1 cellular context compared by ENCODE assay signal in the genomic region with DNA sequence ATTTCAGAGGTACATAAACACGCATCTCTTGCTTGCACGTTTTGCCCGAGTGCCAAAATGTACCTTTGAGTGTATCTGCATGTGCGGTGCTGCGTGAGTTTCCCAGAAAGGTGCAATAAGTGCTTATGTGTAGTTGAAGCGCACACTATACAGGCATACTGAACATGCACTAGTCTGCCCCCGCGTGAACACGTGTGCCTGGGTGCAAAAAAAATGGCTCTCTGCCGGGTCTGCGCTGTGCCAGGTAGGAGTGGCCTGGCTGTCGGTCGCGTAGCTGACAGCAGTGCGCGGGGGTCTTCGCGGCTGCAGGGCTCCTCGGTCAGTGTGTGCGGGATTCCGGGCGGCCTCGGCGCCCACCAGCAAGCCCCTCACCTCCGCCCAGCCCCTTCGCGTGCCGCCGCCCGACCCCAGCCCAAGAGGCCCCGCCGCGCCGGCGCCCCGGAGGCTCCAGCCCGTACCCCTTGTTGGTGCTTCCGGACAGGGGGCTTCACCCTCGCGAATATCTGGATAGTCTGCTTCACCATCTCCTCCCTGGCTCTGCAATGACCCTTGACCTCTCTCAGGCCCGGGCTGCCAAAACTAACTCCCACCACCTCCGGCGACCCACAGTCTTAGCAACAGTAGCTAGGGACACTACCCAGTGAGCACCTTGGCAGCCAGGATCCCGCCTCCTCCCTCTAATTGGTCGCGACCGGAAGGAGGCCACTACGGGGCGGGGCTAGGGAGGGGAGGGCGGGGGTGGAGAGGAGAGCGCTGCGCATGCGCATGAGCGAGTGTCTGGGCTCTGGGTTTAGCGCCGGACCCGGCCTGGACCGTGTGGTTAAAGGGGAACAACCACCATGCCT.
TF ChIP-seq lines count a peak whose summit lies in the region.

A gene with protein sequence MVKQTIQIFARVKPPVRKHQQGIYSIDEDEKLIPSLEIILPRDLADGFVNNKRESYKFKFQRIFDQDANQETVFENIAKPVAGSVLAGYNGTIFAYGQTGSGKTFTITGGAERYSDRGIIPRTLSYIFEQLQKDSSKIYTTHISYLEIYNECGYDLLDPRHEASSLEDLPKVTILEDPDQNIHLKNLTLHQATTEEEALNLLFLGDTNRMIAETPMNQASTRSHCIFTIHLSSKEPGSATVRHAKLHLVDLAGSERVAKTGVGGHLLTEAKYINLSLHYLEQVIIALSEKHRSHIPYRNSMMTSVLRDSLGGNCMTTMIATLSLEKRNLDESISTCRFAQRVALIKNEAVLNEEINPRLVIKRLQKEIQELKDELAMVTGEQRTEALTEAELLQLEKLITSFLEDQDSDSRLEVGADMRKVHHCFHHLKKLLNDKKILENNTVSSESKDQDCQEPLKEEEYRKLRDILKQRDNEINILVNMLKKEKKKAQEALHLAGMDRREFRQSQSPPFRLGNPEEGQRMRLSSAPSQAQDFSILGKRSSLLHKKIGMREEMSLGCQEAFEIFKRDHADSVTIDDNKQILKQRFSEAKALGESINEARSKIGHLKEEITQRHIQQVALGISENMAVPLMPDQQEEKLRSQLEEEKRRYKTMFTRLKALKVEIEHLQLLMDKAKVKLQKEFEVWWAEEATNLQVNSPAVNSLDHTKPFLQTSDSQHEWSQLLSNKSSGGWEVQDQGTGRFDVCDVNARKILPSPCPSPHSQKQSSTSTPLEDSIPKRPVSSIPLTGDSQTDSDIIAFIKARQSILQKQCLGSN (minus strand): TSS at position 622 of the 845 bp plus-strand sequence. CDS start 98 bp downstream, at position 524.

TF ChIP-seq in HepG2, 621 proteins besides CTCF, POLR2A, EP300 and RAD21 (continued from another document and continues in another):
- no peak for TF ChIP-seq SP1 (IDR thresholded peaks at IDR 0.05)
- peak; percentile 83 for TF ChIP-seq SP1 (CRISPR knock-in tag; IDR thresholded peaks at IDR 0.05)
- TF ChIP-seq CC2D1A (CRISPR knock-in tag; IDR thresholded peaks at IDR 0.05), result no peak
- TF ChIP-seq, protein P1, sequence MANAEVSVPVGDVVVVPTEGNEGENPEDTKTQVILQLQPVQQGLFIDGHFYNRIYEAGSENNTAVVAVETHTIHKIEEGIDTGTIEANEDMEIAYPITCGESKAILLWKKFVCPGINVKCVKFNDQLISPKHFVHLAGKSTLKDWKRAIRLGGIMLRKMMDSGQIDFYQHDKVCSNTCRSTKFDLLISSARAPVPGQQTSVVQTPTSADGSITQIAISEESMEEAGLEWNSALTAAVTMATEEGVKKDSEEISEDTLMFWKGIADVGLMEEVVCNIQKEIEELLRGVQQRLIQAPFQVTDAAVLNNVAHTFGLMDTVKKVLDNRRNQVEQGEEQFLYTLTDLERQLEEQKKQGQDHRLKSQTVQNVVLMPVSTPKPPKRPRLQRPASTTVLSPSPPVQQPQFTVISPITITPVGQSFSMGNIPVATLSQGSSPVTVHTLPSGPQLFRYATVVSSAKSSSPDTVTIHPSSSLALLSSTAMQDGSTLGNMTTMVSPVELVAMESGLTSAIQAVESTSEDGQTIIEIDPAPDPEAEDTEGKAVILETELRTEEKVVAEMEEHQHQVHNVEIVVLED (CRISPR knock-in tag; IDR thresholded peaks at IDR 0.05; ENCODE audit: borderline replicate concordance), result no peak
- TF ChIP-seq NONO (IDR thresholded peaks at IDR 0.05), result no peak
- no peak for TF ChIP-seq NONO (CRISPR knock-in tag; conservative IDR thresholded peaks at IDR 0.05)
- TF ChIP-seq LCORL (IDR thresholded peaks at IDR 0.05), result no peak
- 0 out of 2 replicates have a peak, but pooled peaks have one; percentile 48 for TF ChIP-seq LCORL (CRISPR knock-in tag; IDR thresholded peaks at IDR 0.05)
- no peak for TF ChIP-seq SOX5 (CRISPR knock-in tag; IDR thresholded peaks at IDR 0.05; ENCODE audit: borderline replicate concordance)
- TF ChIP-seq KMT2A (CRISPR knock-in tag; IDR thresholded peaks at IDR 0.05), result no peak; the same call in 1 of the 2 replicates
- TF ChIP-seq ZNF780A (CRISPR knock-in tag; IDR thresholded peaks at IDR 0.05), result no peak
- no peak for TF ChIP-seq ZNF251 (CRISPR knock-in tag; IDR thresholded peaks at IDR 0.05)
- TF ChIP-seq ZNF512B (CRISPR knock-in tag; IDR thresholded peaks at IDR 0.05; ENCODE audit: borderline replicate concordance), result no peak
- TF ChIP-seq, protein P2, sequence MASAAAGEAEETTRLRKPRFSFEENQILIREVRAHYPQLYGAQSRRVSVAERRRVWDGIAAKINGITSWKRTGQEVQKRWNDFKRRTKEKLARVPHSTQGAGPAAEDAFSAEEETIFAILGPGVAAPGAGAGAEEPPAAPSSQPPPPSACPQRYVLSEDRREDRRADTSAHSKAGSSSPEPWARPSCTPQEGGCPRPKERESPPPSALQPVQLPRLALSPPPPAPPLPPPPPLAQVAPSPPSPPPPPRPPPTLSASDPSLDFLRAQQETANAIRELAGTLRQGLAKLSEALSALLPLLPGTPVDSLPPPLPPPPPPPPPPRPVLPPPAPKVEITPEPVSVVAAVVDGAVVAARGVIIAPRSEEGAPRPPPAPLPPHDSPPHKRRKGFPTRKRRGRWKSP (CRISPR knock-in tag; IDR thresholded peaks at IDR 0.05), result no peak
- TF ChIP-seq ZNF513 (CRISPR knock-in tag; conservative IDR thresholded peaks at IDR 0.05), result no peak
- TF ChIP-seq ZFP90 (CRISPR knock-in tag; IDR thresholded peaks at IDR 0.05; ENCODE audit: borderline replicate concordance), result no peak
- TF ChIP-seq FLYWCH1 (CRISPR knock-in tag; IDR thresholded peaks at IDR 0.05), result no peak
- 0 out of 2 replicates have a peak, but pooled peaks have one; percentile 5 for TF ChIP-seq KDM3A (CRISPR knock-in tag; IDR thresholded peaks at IDR 0.05; ENCODE audit: low read depth)
- TF ChIP-seq ZNF510 (CRISPR knock-in tag; IDR thresholded peaks at IDR 0.05; ENCODE audit: low read depth), result no peak
- TF ChIP-seq MTF2 (CRISPR knock-in tag; IDR thresholded peaks at IDR 0.05; ENCODE audit: borderline replicate concordance), result no peak
- TF ChIP-seq RELA (CRISPR knock-in tag; IDR thresholded peaks at IDR 0.05), result no peak
- no peak for TF ChIP-seq ZBED4 (CRISPR knock-in tag; IDR thresholded peaks at IDR 0.05; ENCODE audit: borderline replicate concordance)
- TF ChIP-seq SCMH1 (CRISPR knock-in tag; IDR thresholded peaks at IDR 0.05; ENCODE audit: borderline replicate concordance), result no peak
- no peak for TF ChIP-seq ZSCAN30 (CRISPR knock-in tag; IDR thresholded peaks at IDR 0.05)
- no peak for TF ChIP-seq ZNF33A (CRISPR knock-in tag; IDR thresholded peaks at IDR 0.05; ENCODE audit: borderline replicate concordance)
- no peak for TF ChIP-seq ZNF567 (CRISPR knock-in tag; IDR thresholded peaks at IDR 0.05; ENCODE audit: borderline replicate concordance)
- no peak for TF ChIP-seq SMAD1 (CRISPR knock-in tag; IDR thresholded peaks at IDR 0.05; ENCODE audit: borderline replicate concordance, low read depth)
- no peak; the same call in 1 of the 2 replicates for TF ChIP-seq TFDP2 (CRISPR knock-in tag; IDR thresholded peaks at IDR 0.05)
- no peak for TF ChIP-seq ZSCAN9 (CRISPR knock-in tag; IDR thresholded peaks at IDR 0.05; ENCODE audit: borderline replicate concordance)
- TF ChIP-seq ERF (CRISPR knock-in tag; IDR thresholded peaks at IDR 0.05), result no peak
- no peak for TF ChIP-seq ZNF607 (CRISPR knock-in tag; IDR thresholded peaks at IDR 0.05; ENCODE audit: borderline replicate concordance)
- TF ChIP-seq MEIS1 (CRISPR knock-in tag; IDR thresholded peaks at IDR 0.05; ENCODE audit: borderline replicate concordance), result no peak
- TF ChIP-seq PHF8 (CRISPR knock-in tag; IDR thresholded peaks at IDR 0.05), result peak; percentile 39; the same call in 1 of the 2 replicates
- no peak for TF ChIP-seq PRDM10 (CRISPR knock-in tag; IDR thresholded peaks at IDR 0.05; ENCODE audit: low read depth)
- TF ChIP-seq GABPB1 (CRISPR knock-in tag; IDR thresholded peaks at IDR 0.05), result peak; percentile 89
- no peak for TF ChIP-seq ZNF878 (CRISPR knock-in tag; IDR thresholded peaks at IDR 0.05)
- no peak for TF ChIP-seq JUNB (CRISPR knock-in tag; IDR thresholded peaks at IDR 0.05; ENCODE audit: borderline replicate concordance)
- TF ChIP-seq GFI1 (CRISPR knock-in tag; IDR thresholded peaks at IDR 0.05; ENCODE audit: borderline replicate concordance), result no peak
